In the genomic region with DNA sequence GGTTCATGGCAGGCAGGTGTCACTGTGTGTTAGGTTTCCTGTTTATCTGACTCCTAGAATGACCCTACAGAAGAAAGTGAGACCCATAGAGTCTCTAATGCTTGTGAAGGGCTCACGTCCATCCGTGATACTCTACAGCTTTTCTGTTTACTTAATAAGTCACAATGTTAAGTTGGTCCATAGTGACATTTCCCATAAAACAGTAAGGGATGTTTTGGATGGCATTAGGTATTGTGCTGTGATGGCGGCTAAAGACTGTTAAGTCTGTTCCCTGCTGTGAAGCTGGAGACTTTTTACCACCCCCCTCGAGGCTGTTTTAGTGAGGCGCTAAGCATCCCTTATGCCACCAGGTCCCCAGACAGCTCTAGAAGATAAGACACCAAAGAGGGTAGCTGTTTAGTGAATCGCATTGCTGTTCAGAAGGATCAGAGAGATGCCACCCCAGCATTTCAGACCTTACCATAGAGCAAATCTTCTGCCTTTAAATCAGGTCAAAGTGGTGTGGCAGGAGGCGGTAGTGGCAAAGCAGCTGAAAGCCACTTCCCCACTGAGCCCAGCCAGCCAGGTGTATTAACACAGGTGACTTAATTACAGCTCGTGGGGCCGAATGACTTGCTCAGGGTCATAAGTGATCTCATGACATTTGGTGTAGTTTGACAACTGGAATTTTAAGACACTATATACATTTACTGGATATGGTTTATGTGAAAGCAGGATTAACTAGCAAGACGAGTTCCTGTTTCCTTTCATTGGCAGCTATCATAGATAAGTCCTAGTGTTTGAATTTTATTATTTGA, we compare ENCODE assay signal across 27 cellular contexts. TPM values are rescaled to one million over a fixed set of nuclear protein-coding genes. Genes with fewer than 3 reads are reported as not detected.
DNase-seq lines count a peak whose midpoint lies in the region; ATAC-seq and TF ChIP-seq lines count a peak whose summit lies in the region.
"Had no signal": no experiment of that assay in that cellular context is flagged by ENCODE, and none has a peak within 500 bp of the region (broad histone marks: within the 10 kb centered on the region; RNA-seq: fewer than 3 reads in every experiment).

No MANE protein-coding gene starts in this region.

- peaks cover 0 to 4% (median 2%) of the 10 kb centered on the region in 3 donors for H3K27me3 Mint-ChIP-seq in immature natural killer cell (ENCODE audit: low read depth in 3 of 3)
- H3K27me3 Mint-ChIP-seq: activated B cell treated with CpG ODN at 0.5 μM for 24 hours; central memory CD8-positive, alpha-beta T cell had no signal

- ATAC-seq in stimulated activated effector memory CD8-positive, alpha-beta T cell treated with anti-CD3 and anti-CD28 coated beads, Interleukin-12 subunit alpha, Interleukin-12 subunit beta, amount 100 ng/mL, for 72 hours: no peak
- ATAC-seq in GM18868 (IDR thresholded peaks at IDR 0.05; ENCODE audit: unreplicated experiment): no peak
- ATAC-seq: activated CD8-positive, alpha-beta T cell treated with anti-CD3 and anti-CD28 coated beads, Interleukin-2, amount 10 ng/mL, durations not matched to agents 7 days and 5 days; activated T-cell treated with anti-CD3 and anti-CD28 coated beads, Interleukin-2, amount 50 U/mL, for 72 hours; natural killer cell; right cardiac atrium had no signal

- H3K4me3 Mint-ChIP-seq in stimulated activated effector memory CD8-positive, alpha-beta T cell treated with anti-CD3 and anti-CD28 coated beads, Interleukin-12 subunit alpha, Interleukin-12 subunit beta, amount 100 ng/mL, for 72 hours: no peak overlapping the region
- no peak overlapping the region for H3K4me3 Mint-ChIP-seq in immature natural killer cell
- H3K4me3 Mint-ChIP-seq: activated B cell treated with CpG ODN at 0.5 μM for 24 hours; activated CD8-positive, alpha-beta T cell treated with anti-CD3 and anti-CD28 coated beads, Interleukin-2, amount 10 ng/mL, durations not matched to agents 7 days and 5 days; activated T-cell treated with anti-CD3 and anti-CD28 coated beads, Interleukin-2, amount 50 U/mL, for 72 hours; central memory CD8-positive, alpha-beta T cell; natural killer cell; T-helper 1 cell treated with Interleukin-12 subunit alpha and Interleukin-12 subunit beta and Interleukin-4 antibody, amounts not matched to agents 30 μg/mL and 1 μg/mL, for 36 hours had no signal

- peaks cover 14% of the 10 kb centered on the region for H3K4me1 Mint-ChIP-seq in stimulated activated effector memory CD8-positive, alpha-beta T cell treated with anti-CD3 and anti-CD28 coated beads, Interleukin-12 subunit alpha, Interleukin-12 subunit beta, amount 100 ng/mL, for 72 hours
- H3K4me1 Mint-ChIP-seq in immature natural killer cell: peaks cover 0 to 11% of the 10 kb centered on the region in 2 donors
- H3K4me1 Mint-ChIP-seq: central memory CD8-positive, alpha-beta T cell; natural killer cell had no signal

- no peaks in the 10 kb centered on the region for H3K9me3 Mint-ChIP-seq in stimulated activated effector memory CD8-positive, alpha-beta T cell treated with anti-CD3 and anti-CD28 coated beads, Interleukin-12 subunit alpha, Interleukin-12 subunit beta, amount 100 ng/mL, for 72 hours
- H3K9me3 Mint-ChIP-seq in immature natural killer cell: no peaks in the 10 kb centered on the region
- H3K9me3 Mint-ChIP-seq: activated B cell treated with CpG ODN at 0.5 μM for 24 hours; activated T-cell treated with anti-CD3 and anti-CD28 coated beads, Interleukin-2, amount 50 U/mL, for 72 hours; central memory CD8-positive, alpha-beta T cell; natural killer cell; T-helper 1 cell treated with Interleukin-12 subunit alpha and Interleukin-12 subunit beta and Interleukin-4 antibody, amounts not matched to agents 30 μg/mL and 1 μg/mL, for 36 hours had no signal

- peaks cover 38% of the 10 kb centered on the region for H3K36me3 Mint-ChIP-seq in stimulated activated effector memory CD8-positive, alpha-beta T cell treated with anti-CD3 and anti-CD28 coated beads, Interleukin-12 subunit alpha, Interleukin-12 subunit beta, amount 100 ng/mL, for 72 hours
- peaks cover 15 to 22% (median 21%) of the 10 kb centered on the region in 3 donors for H3K36me3 Mint-ChIP-seq in immature natural killer cell

- TF ChIP-seq CTCF in VCaP (conservative IDR thresholded peaks at IDR 0.05): no peak

- peak overlapping the region; percentile 76 for H3K27ac Mint-ChIP-seq in stimulated activated effector memory CD8-positive, alpha-beta T cell treated with anti-CD3 and anti-CD28 coated beads, Interleukin-12 subunit alpha, Interleukin-12 subunit beta, amount 100 ng/mL, for 72 hours
- no peak overlapping the region for H3K27ac Mint-ChIP-seq in immature natural killer cell
- H3K27ac Mint-ChIP-seq: activated B cell treated with CpG ODN at 0.5 μM for 24 hours; activated CD8-positive, alpha-beta T cell treated with anti-CD3 and anti-CD28 coated beads, Interleukin-2, amount 10 ng/mL, durations not matched to agents 7 days and 5 days; activated T-cell treated with anti-CD3 and anti-CD28 coated beads, Interleukin-2, amount 50 U/mL, for 72 hours; natural killer cell; T-helper 1 cell treated with Interleukin-12 subunit alpha and Interleukin-12 subunit beta and Interleukin-4 antibody, amounts not matched to agents 30 μg/mL and 1 μg/mL, for 36 hours had no signal

- H3K27ac ChIP-seq in VCaP: peak overlapping the region; percentile 97
- H3K27ac ChIP-seq: thoracic aorta had no signal

- peak; percentile 15 to 23 for DNase-seq in NCI-H524 (lab: John Stamatoyannopoulos, UW)
- no peak for DNase-seq in NCI-H524 treated with DMSO at 0.1 percent for 48 hours (lab: John Stamatoyannopoulos, UW)
- peak; percentile 89 for DNase-seq in NCI-H69 (lab: John Stamatoyannopoulos, UW)
- no peak for DNase-seq in stimulated activated effector memory CD8-positive, alpha-beta T cell treated with anti-CD3 and anti-CD28 coated beads, Interleukin-12 subunit alpha, Interleukin-12 subunit beta, amount 100 ng/mL, for 72 hours (ENCODE audit: low spot score in 2 of 2)
- DNase-seq in immature natural killer cell: no peak
- DNase-seq in NAMALWA (ENCODE audit: low spot score): no peak
- DNase-seq: activated B cell treated with CpG ODN at 0.5 μM for 24 hours; activated CD8-positive, alpha-beta T cell treated with anti-CD3 and anti-CD28 coated beads, Interleukin-2, amount 10 ng/mL, durations not matched to agents 7 days and 5 days; activated naive CD4-positive, alpha-beta T cell treated with anti-CD3 and anti-CD28 coated beads, Interleukin-2, amount 50 U/mL, for 16 hours; activated T-cell treated with anti-CD3 and anti-CD28 coated beads, Interleukin-2, amount 50 U/mL, for 72 hours; BE2C; erythroblast; hippocampal formation; IMR-90; mesendoderm; MG63; natural killer cell; NCI-H187; NCI-H446; right cardiac atrium; SHP77; stimulated activated CD4-positive, alpha-beta T cell treated with anti-CD3 and anti-CD28 coated beads, Interleukin-15, amount 100 ng/mL, for 24 hours had no signal

RNA-seq across cellular contexts. Expression of gene SLC37A1, which starts 25.0 kb away (rescaled TPM):
- 1 to 10 TPM in 2 of 3 donors, under 1 TPM in 1; 0.09 to 6.3 (median 3.0) TPM for polyA plus RNA-seq in immature natural killer cell

RNA-seq across cellular contexts. Expression of gene RSPH1, which starts 42.7 kb away (rescaled TPM):
- under 1 TPM in 1 of 3 donors, not detected in 2; 0.37 TPM for polyA plus RNA-seq in immature natural killer cell
- polyA plus RNA-seq: IMR-90, right cardiac atrium had no signal

Comparison
In these comparisons a context has a peak if more than half of its experiments do, and no peak if none do; other contexts are left out.
1. DNase-seq: peak in NCI-H524 (2 of 2) and NCI-H69 (single experiment); none in NCI-H524 treated with DMSO at 0.1 percent for 48 hours (single experiment), stimulated activated effector memory CD8-positive, alpha-beta T cell treated with anti-CD3 and anti-CD28 coated beads, Interleukin-12 subunit alpha, Interleukin-12 subunit beta, amount 100 ng/mL, for 72 hours (0 of 2), immature natural killer cell (0 of 3) and NAMALWA (single experiment).